Comparison of ENCODE assay signal across 34 cellular contexts in the genomic region with DNA sequence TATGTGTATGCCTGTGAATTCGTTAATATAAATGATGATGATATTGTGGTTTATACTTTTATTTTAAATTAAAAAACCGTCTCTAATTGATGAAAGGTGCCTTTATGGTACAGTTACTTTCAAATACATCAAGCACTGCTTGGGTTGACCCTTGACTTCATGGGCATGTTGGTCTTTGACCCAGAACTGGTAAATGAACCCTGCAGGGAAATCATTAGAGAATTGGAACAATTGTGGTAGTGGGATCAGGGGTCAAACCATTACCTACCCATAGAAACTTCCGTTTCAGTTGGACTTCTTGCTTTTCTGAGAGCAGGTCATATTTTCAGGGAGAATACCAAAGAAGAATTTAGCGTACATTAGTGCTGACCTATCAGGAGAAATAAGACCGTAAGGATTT.
"Had no signal": no experiment of that assay in that cellular context is flagged by ENCODE, and none has a peak within 500 bp of the region (broad histone marks: within the 10 kb centered on the region; RNA-seq: fewer than 3 reads in every experiment).

No MANE protein-coding gene starts in this region.

- H3K27me3 ChIP-seq: MG63 had no signal

- H3K4me2 ChIP-seq: KMS-11 had no signal

- H3K9ac ChIP-seq: KMS-11 had no signal

- DNase-seq: Kasumi-1, MG63, MM.1S, MV-4-11, NCI-H1048, NCI-H1092, NCI-H1092 treated with DMSO at 0.1 percent for 48 hours, NCI-H1105, NCI-H1105 treated with DMSO at 0.1 percent for 48 hours, NCI-H1417, NCI-H1417 treated with DMSO at 0.1 percent for 48 hours, NCI-H1436, NCI-H1436 treated with DMSO at 0.1 percent for 48 hours, NCI-H146, NCI-H1694, NCI-H1694 treated with DMSO at 0.1 percent for 48 hours, NCI-H187, NCI-H187 treated with DMSO at 0.1 percent for 48 hours, NCI-H1930, NCI-H2029, NCI-H2029 treated with DMSO at 0.1 percent for 48 hours, NCI-H2081, NCI-H2081 treated with DMSO at 0.1 percent for 48 hours, NCI-H2107, NCI-H2171, NCI-H2171 treated with DMSO at 0.1 percent for 48 hours, NCI-H2227 treated with DMSO at 0.1 percent for 48 hours, NCI-H226, NCI-H345, NCI-H446, NCI-H446 treated with DMSO at 0.1 percent for 48 hours, NCI-H510A, NCI-H510A treated with DMSO at 0.1 percent for 48 hours had no signal

- H3K27ac ChIP-seq: KMS-11 had no signal

- H3K9me3 ChIP-seq: MG63 had no signal

- H3K4me3 ChIP-seq: MG63 had no signal
